ENCODE assay signal across 1 cellular context in genomic region chr16:75083826-75084225, GRCh38.
TF ChIP-seq lines count a peak whose summit lies in the region.

No MANE protein-coding gene starts in this region.

TF ChIP-seq in liver, 16 proteins besides CTCF, POLR2A, EP300 and RAD21 (continued from another document):
- TF ChIP-seq REST (IDR thresholded peaks at IDR 0.05) = peak; percentile 54
